24 cellular contexts compared by ENCODE assay signal in genomic region chr7:292826-293225, GRCh38. TPM values are rescaled to one million over a fixed set of nuclear protein-coding genes. Genes with fewer than 3 reads are reported as not detected.
"Had no signal": no experiment of that assay in that cellular context is flagged by ENCODE, and none has a peak within 500 bp of the region (broad histone marks: within the 10 kb centered on the region; RNA-seq: fewer than 3 reads in every experiment).

No MANE protein-coding gene starts in this region.

- ATAC-seq: activated CD8-positive, alpha-beta T cell treated with anti-CD3 and anti-CD28 coated beads, Interleukin-2, amount 10 ng/mL, durations not matched to agents 7 days and 5 days; WTC11 had no signal

- H3K36me3 Mint-ChIP-seq: activated naive CD8-positive, alpha-beta T cell; IgD-negative memory B cell; WTC11 had no signal

- H3K4me3 Mint-ChIP-seq: activated CD8-positive, alpha-beta T cell treated with anti-CD3 and anti-CD28 coated beads, Interleukin-2, amount 10 ng/mL, durations not matched to agents 7 days and 5 days; activated naive CD4-positive, alpha-beta T cell treated with anti-CD3 and anti-CD28 coated beads for 36 hours; activated naive CD8-positive, alpha-beta T cell; activated T-cell treated with anti-CD3 and anti-CD28 coated beads, Interleukin-2, amount 50 U/mL, for 24 hours; activated T-helper 1 cell treated with anti-CD3 and anti-CD28 coated beads, Interleukin-12 subunit alpha, Interleukin-12 subunit beta, Interleukin-2, Interleukin-4 antibody, amounts not matched to agents 30 ng/mL and 10 ng/mL and 1 ng/mL, durations not matched to agents 14 hours and 24 hours and 36 hours; IgD-negative memory B cell; T-helper 1 cell treated with Interleukin-12 subunit alpha and Interleukin-12 subunit beta and Interleukin-4 antibody, amounts not matched to agents 30 μg/mL and 1 μg/mL, for 36 hours; WTC11 had no signal

- H3K9me3 Mint-ChIP-seq: activated naive CD4-positive, alpha-beta T cell treated with anti-CD3 and anti-CD28 coated beads for 36 hours; activated T-cell treated with anti-CD3 and anti-CD28 coated beads, Interleukin-2, amount 50 U/mL, for 24 hours; activated T-helper 1 cell treated with anti-CD3 and anti-CD28 coated beads, Interleukin-12 subunit alpha, Interleukin-12 subunit beta, Interleukin-2, Interleukin-4 antibody, amounts not matched to agents 30 ng/mL and 10 ng/mL and 1 ng/mL, durations not matched to agents 14 hours and 24 hours and 36 hours; IgD-negative memory B cell; T-helper 1 cell treated with Interleukin-12 subunit alpha and Interleukin-12 subunit beta and Interleukin-4 antibody, amounts not matched to agents 30 μg/mL and 1 μg/mL, for 36 hours; WTC11 had no signal

- H3K27ac Mint-ChIP-seq: activated CD8-positive, alpha-beta T cell treated with anti-CD3 and anti-CD28 coated beads, Interleukin-2, amount 10 ng/mL, durations not matched to agents 7 days and 5 days; activated naive CD4-positive, alpha-beta T cell treated with anti-CD3 and anti-CD28 coated beads for 36 hours; activated naive CD8-positive, alpha-beta T cell; activated T-cell treated with anti-CD3 and anti-CD28 coated beads, Interleukin-2, amount 50 U/mL, for 24 hours; activated T-helper 1 cell treated with anti-CD3 and anti-CD28 coated beads, Interleukin-12 subunit alpha, Interleukin-12 subunit beta, Interleukin-2, Interleukin-4 antibody, amounts not matched to agents 30 ng/mL and 10 ng/mL and 1 ng/mL, durations not matched to agents 14 hours and 24 hours and 36 hours; IgD-negative memory B cell; T-helper 1 cell treated with Interleukin-12 subunit alpha and Interleukin-12 subunit beta and Interleukin-4 antibody, amounts not matched to agents 30 μg/mL and 1 μg/mL, for 36 hours; WTC11 had no signal

- H3K4me1 Mint-ChIP-seq: IgD-negative memory B cell, WTC11 had no signal

- DNase-seq: activated CD4-positive, alpha-beta T cell treated with anti-CD3 and anti-CD28 coated beads for 48 hours; activated CD4-positive, alpha-beta T cell treated with anti-CD3 and anti-CD28 coated beads, Interleukin-2, amount 50 U/mL, for 4 hours; activated CD4-positive, CD25-positive, alpha-beta regulatory T cell treated with anti-CD3 and anti-CD28 coated beads, Interleukin-2, amount 50 U/mL, for 72 hours; activated CD8-positive, alpha-beta T cell treated with anti-CD3 and anti-CD28 coated beads, Interleukin-2, amount 10 ng/mL, durations not matched to agents 7 days and 5 days; activated gamma-delta T cell; activated naive CD4-positive, alpha-beta T cell treated with anti-CD3 and anti-CD28 coated beads for 36 hours; activated T-cell treated with anti-CD3 and anti-CD28 coated beads, Interleukin-2, amount 50 U/mL, for 24 hours; central memory CD4-positive, alpha-beta T cell; KG1; NCI-H1092; NCI-H1417; NCI-H2029 treated with DMSO at 0.1 percent for 48 hours; NCI-H510A treated with DMSO at 0.1 percent for 48 hours; SHP77 treated with DMSO at 0.1 percent for 48 hours; T-helper 9 cell had no signal

- FAIRE-seq: RCC 7860 had no signal

RNA-seq across cellular contexts. Expression of gene FOXL3, which starts 2.9 kb away (rescaled TPM):
- total RNA-seq: activated CD8-positive, alpha-beta T cell treated with anti-CD3 and anti-CD28 coated beads, Interleukin-2, amount 10 ng/mL, durations not matched to agents 7 days and 5 days; activated naive CD4-positive, alpha-beta T cell treated with anti-CD3 and anti-CD28 coated beads for 36 hours; activated T-helper 1 cell treated with anti-CD3 and anti-CD28 coated beads, Interleukin-12 subunit alpha, Interleukin-12 subunit beta, Interleukin-2, Interleukin-4 antibody, amounts not matched to agents 30 ng/mL and 10 ng/mL and 1 ng/mL, durations not matched to agents 14 hours and 24 hours and 36 hours; LHCN-M2; M059J; SK-MEL-5; WTC11 had no signal
- polyA plus RNA-seq: IgD-negative memory B cell had no signal
